15 cellular contexts compared by ENCODE assay signal in genomic region chr10:86342111-86342863, GRCh38. TPM values are rescaled to one million over a fixed set of nuclear protein-coding genes. Genes with fewer than 3 reads are reported as not detected.
"Had no signal": no experiment of that assay in that cellular context is flagged by ENCODE, and none has a peak within 500 bp of the region (broad histone marks: within the 10 kb centered on the region; RNA-seq: fewer than 3 reads in every experiment).

No MANE protein-coding gene starts in this region.

- H3K4me3 ChIP-seq: coronary artery, gastroesophageal sphincter, hepatocyte, stomach, thoracic aorta had no signal

- H3K36me3 ChIP-seq: gastroesophageal sphincter, stomach, thoracic aorta had no signal

- H3K36me3 Mint-ChIP-seq: naive thymus-derived CD8-positive, alpha-beta T cell had no signal

- H3K4me1 ChIP-seq: gastroesophageal sphincter had no signal

- H3K27ac ChIP-seq: coronary artery, gastroesophageal sphincter, hepatocyte, stomach, thoracic aorta had no signal

- H3K27ac Mint-ChIP-seq: activated naive CD4-positive, alpha-beta T cell treated with anti-CD3 and anti-CD28 coated beads for 36 hours; naive thymus-derived CD8-positive, alpha-beta T cell; T-helper 1 cell treated with Interleukin-12 subunit alpha and Interleukin-12 subunit beta and Interleukin-4 antibody, amounts not matched to agents 30 μg/mL and 1 μg/mL, for 36 hours had no signal

- H3K9me3 Mint-ChIP-seq: activated naive CD4-positive, alpha-beta T cell treated with anti-CD3 and anti-CD28 coated beads for 36 hours; naive thymus-derived CD8-positive, alpha-beta T cell; T-helper 1 cell treated with Interleukin-12 subunit alpha and Interleukin-12 subunit beta and Interleukin-4 antibody, amounts not matched to agents 30 μg/mL and 1 μg/mL, for 36 hours had no signal

- H3K4me3 Mint-ChIP-seq: activated naive CD4-positive, alpha-beta T cell treated with anti-CD3 and anti-CD28 coated beads for 36 hours; naive thymus-derived CD8-positive, alpha-beta T cell; T-helper 1 cell treated with Interleukin-12 subunit alpha and Interleukin-12 subunit beta and Interleukin-4 antibody, amounts not matched to agents 30 μg/mL and 1 μg/mL, for 36 hours had no signal

- ATAC-seq: gastroesophageal sphincter; naive thymus-derived CD8-positive, alpha-beta T cell had no signal

- H3K27me3 ChIP-seq: hepatocyte had no signal

- H3K9me3 ChIP-seq: gastroesophageal sphincter, stomach, thoracic aorta had no signal

- FAIRE-seq: urothelium cell line had no signal

- H3K4me1 Mint-ChIP-seq: naive thymus-derived CD8-positive, alpha-beta T cell had no signal

- DNase-seq: activated CD4-positive, alpha-beta T cell treated with anti-CD3 and anti-CD28 coated beads, Interleukin-2, amount 50 U/mL, for 4 hours; activated CD4-positive, CD25-positive, alpha-beta regulatory T cell; activated naive CD4-positive, alpha-beta T cell treated with anti-CD3 and anti-CD28 coated beads for 36 hours; effector CD8-positive, alpha-beta T cell; occipital lobe; stomach had no signal

RNA-seq across cellular contexts. Expression of gene GRID1, which starts 24.3 kb away (rescaled TPM):
- total RNA-seq: activated naive CD4-positive, alpha-beta T cell treated with anti-CD3 and anti-CD28 coated beads for 36 hours; lung microvascular endothelial cell; naive thymus-derived CD8-positive, alpha-beta T cell; pulmonary artery endothelial cell had no signal
- polyA plus RNA-seq: naive thymus-derived CD8-positive, alpha-beta T cell had no signal
